19 cellular contexts compared by ENCODE assay signal in genomic region chr18:41875094-41875780, GRCh38.
DNase-seq lines count a peak whose midpoint lies in the region; ATAC-seq and TF ChIP-seq lines count a peak whose summit lies in the region.
"Had no signal": no experiment of that assay in that cellular context is flagged by ENCODE, and none has a peak within 500 bp of the region (broad histone marks: within the 10 kb centered on the region; RNA-seq: fewer than 3 reads in every experiment).

No MANE protein-coding gene starts in this region.

- no peak overlapping the region for H3K4me3 Mint-ChIP-seq in activated T-helper 17 cell treated with anti-CD3 and anti-CD28 coated beads, Interleukin-2, amount 50 U/mL, for 72 hours
- H3K4me3 Mint-ChIP-seq: CD14-positive monocyte; stimulated activated naive CD8-positive, alpha-beta T cell treated with anti-CD3 and anti-CD28 coated beads, Interleukin-15, Interleukin-2, amounts not matched to agents 100 ng/mL and 50 ng/mL, for 24 hours had no signal

- no peaks in the 10 kb centered on the region for H3K9me3 ChIP-seq in smooth muscle cell (replicated peaks; ENCODE audit: low read depth)
- H3K9me3 ChIP-seq: heart right ventricle, pancreas had no signal

- H2AFZ ChIP-seq in smooth muscle cell (ENCODE audit: low read depth) = peak overlapping the region; percentile 9

- H3F3A ChIP-seq in smooth muscle cell (ENCODE audit: low read depth) = peaks cover 4% of the 10 kb centered on the region

- WGBS in smooth muscle cell (ENCODE audit: low lambda C conversion rate) = 29% methylated on average over 3 of the region's 3 CpGs

- no peaks in the 10 kb centered on the region for H3K4me1 Mint-ChIP-seq in activated T-helper 17 cell treated with anti-CD3 and anti-CD28 coated beads, Interleukin-2, amount 50 U/mL, for 72 hours
- H3K4me1 Mint-ChIP-seq: CD14-positive monocyte had no signal

- H4K20me1 ChIP-seq in smooth muscle cell (ENCODE audit: low read depth) = no peaks in the 10 kb centered on the region

- H3K4me3 ChIP-seq in fibroblast of pulmonary artery (replicated peaks; ENCODE audit: low read depth, low read length) = no peak overlapping the region
- no peak overlapping the region for H3K4me3 ChIP-seq in smooth muscle cell
- H3K4me3 ChIP-seq: heart right ventricle, pancreas had no signal

- H3K79me2 ChIP-seq in smooth muscle cell (ENCODE audit: low read depth) = no peaks in the 10 kb centered on the region

- no peak overlapping the region for H3K9ac ChIP-seq in smooth muscle cell (ENCODE audit: low read depth)

- TF ChIP-seq CTCF in fibroblast of pulmonary artery (IDR thresholded peaks at IDR 0.05; ENCODE audit: low read length, missing control alignments) (no peak), smooth muscle cell (IDR thresholded peaks at IDR 0.05; ENCODE audit: borderline replicate concordance, insufficient read depth, poor library complexity, severe bottlenecking) (no peak)

- H3K4me1 ChIP-seq in smooth muscle cell (ENCODE audit: low read depth) = peaks cover 10% of the 10 kb centered on the region
- H3K4me1 ChIP-seq: heart right ventricle, pancreas had no signal

- H3K27me3 Mint-ChIP-seq in activated T-helper 17 cell treated with anti-CD3 and anti-CD28 coated beads, Interleukin-2, amount 50 U/mL, for 72 hours = peaks cover 4% of the 10 kb centered on the region

- ATAC-seq in GM21786 (IDR thresholded peaks at IDR 0.05; ENCODE audit: unreplicated experiment) (no peak), HG03280 (IDR thresholded peaks at IDR 0.05; ENCODE audit: unreplicated experiment) (no peak)
- no peak for ATAC-seq in activated T-helper 17 cell treated with anti-CD3 and anti-CD28 coated beads, Interleukin-2, amount 50 U/mL, for 72 hours (replicated peaks)
- ATAC-seq: HCT116, heart right ventricle, left colon, pancreas had no signal

- H3K36me3 Mint-ChIP-seq in activated T-helper 17 cell treated with anti-CD3 and anti-CD28 coated beads, Interleukin-2, amount 50 U/mL, for 72 hours (ENCODE audit: low read depth) = no peaks in the 10 kb centered on the region
- H3K36me3 Mint-ChIP-seq: CD14-positive monocyte had no signal

- no peaks in the 10 kb centered on the region for H3K9me3 Mint-ChIP-seq in activated T-helper 17 cell treated with anti-CD3 and anti-CD28 coated beads, Interleukin-2, amount 50 U/mL, for 72 hours
- H3K9me3 Mint-ChIP-seq: stimulated activated naive CD8-positive, alpha-beta T cell treated with anti-CD3 and anti-CD28 coated beads, Interleukin-15, Interleukin-2, amounts not matched to agents 100 ng/mL and 50 ng/mL, for 24 hours had no signal

- H3K27ac Mint-ChIP-seq in activated T-helper 17 cell treated with anti-CD3 and anti-CD28 coated beads, Interleukin-2, amount 50 U/mL, for 72 hours = no peak overlapping the region
- H3K27ac Mint-ChIP-seq: stimulated activated naive CD8-positive, alpha-beta T cell treated with anti-CD3 and anti-CD28 coated beads, Interleukin-15, Interleukin-2, amounts not matched to agents 100 ng/mL and 50 ng/mL, for 24 hours had no signal

- peak overlapping the region; percentile 42 for H3K4me2 ChIP-seq in smooth muscle cell

- H3K36me3 ChIP-seq in smooth muscle cell (ENCODE audit: low read depth) = no peaks in the 10 kb centered on the region
- H3K36me3 ChIP-seq: heart right ventricle, pancreas had no signal

- no peaks in the 10 kb centered on the region for H3K27me3 ChIP-seq in smooth muscle cell (ENCODE audit: low read depth)
- H3K27me3 ChIP-seq: heart right ventricle, pancreas had no signal

- H3K27ac ChIP-seq in smooth muscle cell (ENCODE audit: low read depth) = peak overlapping the region; percentile 73
- H3K27ac ChIP-seq: heart right ventricle, pancreas had no signal

- DNase-seq in HK-2 (ENCODE audit: unreplicated experiment) = peak; percentile 2
- DNase-seq in SW480 (ENCODE audit: low spot score) = peak; percentile 28
- DNase-seq in fibroblast of pulmonary artery (ENCODE audit: low read depth) = peak; percentile 59
- no peak for DNase-seq in smooth muscle cell (lab: John Stamatoyannopoulos, UW; ENCODE audit: unreplicated experiment)
- DNase-seq: activated naive CD4-positive, alpha-beta T cell treated with Interleukin-2 at 50 U/mL for 16 hours; caudate nucleus; heart right ventricle; Kasumi-1; left colon; NCI-H1694; NCI-H510A treated with DMSO at 0.1 percent for 48 hours; pancreas; T-helper 1 cell had no signal
